ENCODE assay signal across 13 cellular contexts in the genomic region with DNA sequence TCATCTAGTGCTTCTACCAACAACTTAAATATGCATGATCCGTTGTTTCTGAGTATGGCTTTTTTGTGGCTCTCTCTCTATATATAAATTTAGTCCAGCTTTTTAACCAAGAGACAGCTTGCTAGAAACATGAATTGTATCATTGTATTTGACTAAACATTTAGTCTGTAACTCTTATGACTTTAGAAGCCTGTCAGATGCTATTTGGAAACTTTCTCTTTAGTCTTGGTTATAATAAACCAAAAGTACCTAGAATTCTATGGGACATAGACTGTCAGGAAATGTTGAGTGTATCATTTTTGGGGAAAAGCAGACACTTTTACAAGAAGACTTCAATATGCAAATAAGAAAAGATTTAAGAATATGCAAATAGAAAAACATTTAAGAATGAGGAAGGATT.
DNase-seq lines count a peak whose midpoint lies in the region; ATAC-seq and TF ChIP-seq lines count a peak whose summit lies in the region.
"Had no signal": no experiment of that assay in that cellular context is flagged by ENCODE, and none has a peak within 500 bp of the region (broad histone marks: within the 10 kb centered on the region; RNA-seq: fewer than 3 reads in every experiment).

No MANE protein-coding gene starts in this region.

- H3K4me3 Mint-ChIP-seq in endothelial cell (ENCODE audit: unreplicated experiment): no peak overlapping the region
- H3K4me3 Mint-ChIP-seq: CD14-positive monocyte had no signal

- ATAC-seq in GM21367 (IDR thresholded peaks at IDR 0.05; ENCODE audit: unreplicated experiment): peak; percentile 4
- ATAC-seq in HG03378 (IDR thresholded peaks at IDR 0.05; ENCODE audit: unreplicated experiment): peak; percentile 1

- H3K36me3 Mint-ChIP-seq in endothelial cell (ENCODE audit: low read depth, unreplicated experiment): no peaks in the 10 kb centered on the region
- H3K36me3 Mint-ChIP-seq: CD14-positive monocyte had no signal

- no peaks in the 10 kb centered on the region for H3K27me3 ChIP-seq in ACC112 (ENCODE audit: insufficient read depth, low read length)
- H3K27me3 ChIP-seq in MM.1S (replicated peaks; ENCODE audit: insufficient read depth, low read length): no peaks in the 10 kb centered on the region
- H3K27me3 ChIP-seq: upper lobe of right lung had no signal

- H3K4me1 Mint-ChIP-seq in endothelial cell (ENCODE audit: unreplicated experiment): peaks cover 10% of the 10 kb centered on the region
- H3K4me1 Mint-ChIP-seq: CD14-positive monocyte had no signal

- H2AFZ ChIP-seq in ACC112 (ENCODE audit: low read length, unreplicated experiment) (peak overlapping the region; percentile 6), MM.1S (ENCODE audit: low read length) (no peak overlapping the region)

- no peaks in the 10 kb centered on the region for H4K20me1 ChIP-seq in MM.1S (ENCODE audit: insufficient read depth, low read length)

- peak overlapping the region; percentile 96 for H3K27ac ChIP-seq in ACC112 (ENCODE audit: low read depth, low read length)
- no peak overlapping the region for H3K27ac ChIP-seq in MM.1S (ENCODE audit: low read length)
- H3K27ac ChIP-seq: lower lobe of right lung, upper lobe of right lung had no signal

- no peaks in the 10 kb centered on the region for H3K27me3 Mint-ChIP-seq in endothelial cell (ENCODE audit: unreplicated experiment)

- no peaks in the 10 kb centered on the region for H3K9me3 Mint-ChIP-seq in endothelial cell (ENCODE audit: unreplicated experiment)

- no peaks in the 10 kb centered on the region for H3K9me2 ChIP-seq in MM.1S (replicated peaks; ENCODE audit: insufficient read depth, low read length)

- TF ChIP-seq CTCF in endothelial cell (IDR thresholded peaks at IDR 0.05; ENCODE audit: unreplicated experiment) (no peak), MM.1S (IDR thresholded peaks at IDR 0.05; ENCODE audit: low read length) (no peak)

- H3K79me2 ChIP-seq in ACC112 (ENCODE audit: control insufficient read depth, insufficient read depth, low read length, unreplicated experiment) (no peaks in the 10 kb centered on the region), MM.1S (ENCODE audit: low read length) (no peaks in the 10 kb centered on the region)

- DNase-seq in endothelial cell (ENCODE audit: low spot score) (no peak), SW480 (ENCODE audit: low spot score) (no peak), MM.1S (no peak), NCI-H2029 (lab: John Stamatoyannopoulos, UW) (no peak)
- DNase-seq in stimulated activated CD4-positive, alpha-beta T cell treated with anti-CD3 and anti-CD28 coated beads, Interleukin-2, amount 100 ng/mL, for 24 hours: no peak
- DNase-seq: amygdala; lower lobe of right lung; stimulated activated CD4-positive, alpha-beta T cell treated with anti-CD3 and anti-CD28 coated beads, Interleukin-12 subunit alpha, Interleukin-12 subunit beta, amount 100 ng/mL, for 4 hours; upper lobe of right lung had no signal

- no peaks in the 10 kb centered on the region for H3K36me3 ChIP-seq in ACC112 (ENCODE audit: insufficient read depth, low read length)
- H3K36me3 ChIP-seq in MM.1S (replicated peaks; ENCODE audit: insufficient read depth, low read length): no peaks in the 10 kb centered on the region
- H3K36me3 ChIP-seq: lower lobe of right lung, upper lobe of right lung had no signal

- no peaks in the 10 kb centered on the region for H3K9me3 ChIP-seq in MM.1S (replicated peaks; ENCODE audit: insufficient read depth, low read length)
- H3K9me3 ChIP-seq: lower lobe of right lung, upper lobe of right lung had no signal

- H3K4me1 ChIP-seq in ACC112 (ENCODE audit: control insufficient read depth, insufficient read depth, low read length, unreplicated experiment) (peaks cover 49% of the 10 kb centered on the region), MM.1S (ENCODE audit: low read length) (no peaks in the 10 kb centered on the region)
- H3K4me1 ChIP-seq: upper lobe of right lung had no signal

- H3K4me3 ChIP-seq in ACC112 (ENCODE audit: low read depth, low read length) (peak overlapping the region; percentile 1; the same call in 1 of the 2 replicates), MM.1S (ENCODE audit: low read length) (no peak overlapping the region)
- H3K4me3 ChIP-seq: lower lobe of right lung, upper lobe of right lung had no signal

- H3F3A ChIP-seq in MM.1S (ENCODE audit: insufficient read depth, low read length): no peaks in the 10 kb centered on the region

- H3K9ac ChIP-seq in MM.1S (ENCODE audit: low read length): no peak overlapping the region

- no peak overlapping the region for H3K4me2 ChIP-seq in MM.1S (ENCODE audit: low read depth, low read length)

- peak overlapping the region; percentile 23 for H3K27ac Mint-ChIP-seq in endothelial cell (ENCODE audit: unreplicated experiment)
- H3K27ac Mint-ChIP-seq: CD14-positive monocyte had no signal
